ENCODE assay signal across 24 cellular contexts in genomic region chr10:42990721-42991441, GRCh38.
DNase-seq lines count a peak whose midpoint lies in the region; ATAC-seq lines count a peak whose summit lies in the region.
"Had no signal": no experiment of that assay in that cellular context is flagged by ENCODE, and none has a peak within 500 bp of the region (broad histone marks: within the 10 kb centered on the region; RNA-seq: fewer than 3 reads in every experiment).

No MANE protein-coding gene starts in this region.

- H3K27me3 ChIP-seq in H7 (ENCODE audit: control insufficient read depth, insufficient read depth, low read length) = no peaks in the 10 kb centered on the region
- H3K27me3 ChIP-seq: right lobe of liver, SJCRH30 had no signal

- H3K4me3 ChIP-seq in H7 (ENCODE audit: insufficient read depth, low read depth, low read length) = no peak overlapping the region
- H3K4me3 ChIP-seq: GM23248, right lobe of liver, SJCRH30 had no signal

- H3K27me3 Mint-ChIP-seq in dendritic cell treated with granulocyte-macrophage colony-stimulating factor and Interleukin-4, amounts not matched to agents 40 ng/mL and 50 ng/mL, for 4 days = peaks cover 3% of the 10 kb centered on the region
- H3K27me3 Mint-ChIP-seq: brain; stimulated activated naive B cell treated with anti-CD40 and anti-IgM and Interleukin-4, amounts not matched to agents 10 μg/mL and 1 μg/mL and 100 μg/mL, for 72 hours had no signal

- H3K4me1 Mint-ChIP-seq in dendritic cell treated with granulocyte-macrophage colony-stimulating factor and Interleukin-4, amounts not matched to agents 40 ng/mL and 50 ng/mL, for 4 days (ENCODE audit: low read depth) = peaks cover 32% of the 10 kb centered on the region
- H3K4me1 Mint-ChIP-seq: brain; stimulated activated naive B cell treated with anti-CD40 and anti-IgM and Interleukin-4, amounts not matched to agents 10 μg/mL and 1 μg/mL and 100 μg/mL, for 72 hours had no signal

- H3K27ac Mint-ChIP-seq in dendritic cell treated with granulocyte-macrophage colony-stimulating factor and Interleukin-4, amounts not matched to agents 40 ng/mL and 50 ng/mL, for 4 days = peak overlapping the region; percentile 33
- H3K27ac Mint-ChIP-seq: activated CD8-positive, alpha-beta T cell treated with anti-CD3 and anti-CD28 coated beads, Interleukin-2, amount 10 ng/mL, durations not matched to agents 7 days and 5 days; brain; CD14-positive monocyte; stimulated activated naive B cell treated with anti-CD40 and anti-IgM and Interleukin-4, amounts not matched to agents 10 μg/mL and 1 μg/mL and 100 μg/mL, for 72 hours had no signal

- H3K9me3 Mint-ChIP-seq in dendritic cell treated with granulocyte-macrophage colony-stimulating factor and Interleukin-4, amounts not matched to agents 40 ng/mL and 50 ng/mL, for 4 days = no peaks in the 10 kb centered on the region
- H3K9me3 Mint-ChIP-seq: activated T-cell treated with anti-CD3 and anti-CD28 coated beads, Interleukin-2, amount 50 U/mL, for 4 hours; brain; neural crest cell; stimulated activated naive B cell treated with anti-CD40 and anti-IgM and Interleukin-4, amounts not matched to agents 10 μg/mL and 1 μg/mL and 100 μg/mL, for 72 hours had no signal

- DNase-seq in D341Med (ENCODE audit: low spot score) (peak; percentile 17), H7 (peak; percentile 38), mesenteric fat pad (ENCODE audit: low spot score) (peak; percentile 82), HPDE6-E6E7 (ENCODE audit: extremely low spot score) (no peak), NCI-H345 (lab: John Stamatoyannopoulos, UW) (no peak)
- DNase-seq: activated naive CD4-positive, alpha-beta T cell treated with Interleukin-2 at 50 U/mL for 16 hours; activated T-cell treated with anti-CD3 and anti-CD28 coated beads, Interleukin-2, amount 50 U/mL, for 4 hours; effector memory CD4-positive, alpha-beta T cell; EL; GM23248; mammary epithelial cell; NCI-H1105 treated with DMSO at 0.1 percent for 48 hours; NCI-H2081 treated with DMSO at 0.1 percent for 48 hours; NCI-H446; NCI-H774; SJCRH30; stimulated activated naive B cell treated with anti-CD40 and anti-IgM and Interleukin-4, amounts not matched to agents 10 μg/mL and 1 μg/mL and 100 μg/mL, for 72 hours had no signal

- no peaks in the 10 kb centered on the region for H3K36me3 ChIP-seq in H7 (replicated peaks; ENCODE audit: control insufficient read depth, insufficient read depth, low read length)
- H3K36me3 ChIP-seq: right lobe of liver, SJCRH30 had no signal

- intact Hi-C loops in dendritic cell treated with granulocyte-macrophage colony-stimulating factor and Interleukin-4, amounts not matched to agents 40 ng/mL and 50 ng/mL, for 4 days (cut with micrococcal nuclease) = no loop called here

- no peak overlapping the region for H3K4me3 Mint-ChIP-seq in dendritic cell treated with granulocyte-macrophage colony-stimulating factor and Interleukin-4, amounts not matched to agents 40 ng/mL and 50 ng/mL, for 4 days
- H3K4me3 Mint-ChIP-seq: activated CD8-positive, alpha-beta T cell treated with anti-CD3 and anti-CD28 coated beads, Interleukin-2, amount 10 ng/mL, durations not matched to agents 7 days and 5 days; activated T-cell treated with anti-CD3 and anti-CD28 coated beads, Interleukin-2, amount 50 U/mL, for 4 hours; brain; CD14-positive monocyte; neural crest cell; stimulated activated naive B cell treated with anti-CD40 and anti-IgM and Interleukin-4, amounts not matched to agents 10 μg/mL and 1 μg/mL and 100 μg/mL, for 72 hours had no signal

- ATAC-seq in HG02610 (IDR thresholded peaks at IDR 0.05; ENCODE audit: unreplicated experiment) = no peak
- ATAC-seq: activated CD8-positive, alpha-beta T cell treated with anti-CD3 and anti-CD28 coated beads, Interleukin-2, amount 10 ng/mL, durations not matched to agents 7 days and 5 days; activated T-cell treated with anti-CD3 and anti-CD28 coated beads, Interleukin-2, amount 50 U/mL, for 4 hours; right lobe of liver; stimulated activated naive B cell treated with anti-CD40 and anti-IgM and Interleukin-4, amounts not matched to agents 10 μg/mL and 1 μg/mL and 100 μg/mL, for 72 hours had no signal

- no peaks in the 10 kb centered on the region for H3K36me3 Mint-ChIP-seq in dendritic cell treated with granulocyte-macrophage colony-stimulating factor and Interleukin-4, amounts not matched to agents 40 ng/mL and 50 ng/mL, for 4 days (ENCODE audit: low read depth)
- H3K36me3 Mint-ChIP-seq: brain; CD14-positive monocyte; stimulated activated naive B cell treated with anti-CD40 and anti-IgM and Interleukin-4, amounts not matched to agents 10 μg/mL and 1 μg/mL and 100 μg/mL, for 72 hours had no signal

Comparison
In these comparisons a context has a peak if more than half of its experiments do, and no peak if none do; other contexts are left out.
1. DNase-seq: peak in D341Med (single experiment), H7 (single experiment) and mesenteric fat pad (single experiment); none in HPDE6-E6E7 (single experiment) and NCI-H345 (single experiment).